ENCODE assay signal across 1 cellular context in the genomic region with DNA sequence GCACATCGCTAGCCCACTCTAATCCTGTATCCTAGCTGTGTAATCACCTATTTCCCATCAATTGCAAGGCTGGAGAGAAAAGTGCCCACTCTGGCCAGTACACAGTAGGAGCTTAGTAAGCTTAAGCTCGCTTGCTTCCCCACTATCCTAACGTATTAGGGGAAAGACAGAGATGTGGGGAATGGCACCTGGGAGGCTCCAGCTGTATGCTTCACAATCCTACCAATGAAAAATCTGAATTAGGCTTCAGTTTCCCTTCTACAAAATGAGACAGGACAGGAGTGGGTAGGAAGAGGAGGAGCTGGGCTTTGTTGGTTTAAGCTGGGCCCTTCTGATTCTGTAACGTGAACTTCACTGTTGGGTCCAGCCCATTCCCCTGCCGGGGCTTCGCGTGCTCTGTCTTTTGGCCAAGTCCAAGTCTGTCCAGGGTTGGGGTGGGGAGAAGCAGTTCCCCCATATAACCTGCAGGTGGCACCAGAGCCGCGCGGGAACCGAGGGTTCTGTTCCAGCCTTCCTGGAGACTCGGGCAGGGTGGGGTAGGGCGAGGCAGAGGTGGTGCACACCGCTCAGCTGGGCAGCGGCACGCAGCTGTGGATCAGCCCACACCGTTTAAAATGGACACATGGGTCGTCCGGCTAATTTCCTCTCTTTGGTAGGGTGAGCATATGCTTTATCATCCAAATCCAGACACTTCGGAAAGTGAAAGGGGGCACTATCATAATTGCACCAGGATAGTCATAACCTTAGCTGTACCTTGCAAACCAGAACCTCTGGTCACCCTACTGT.
TF ChIP-seq lines count a peak whose summit lies in the region.

No MANE protein-coding gene starts in this region.

TF ChIP-seq in HepG2, 621 proteins besides CTCF, POLR2A, EP300 and RAD21 (continued from another document and continues in another):
- TF ChIP-seq POGZ (CRISPR knock-in tag; IDR thresholded peaks at IDR 0.05), result no peak
- TF ChIP-seq SMARCE1 (IDR thresholded peaks at IDR 0.05; ENCODE audit: borderline replicate concordance), result no peak
- TF ChIP-seq TCF12 (IDR thresholded peaks at IDR 0.05), result no peak
- TF ChIP-seq TCF12 (CRISPR knock-in tag; IDR thresholded peaks at IDR 0.05), result no peak
- no peak for TF ChIP-seq ZNF446 (CRISPR knock-in tag; IDR thresholded peaks at IDR 0.05)
- TF ChIP-seq ZNF615 (CRISPR knock-in tag; IDR thresholded peaks at IDR 0.05; ENCODE audit: borderline replicate concordance), result no peak
- TF ChIP-seq NAIF1 (CRISPR knock-in tag; IDR thresholded peaks at IDR 0.05; ENCODE audit: borderline replicate concordance), result no peak
- TF ChIP-seq, protein P1, sequence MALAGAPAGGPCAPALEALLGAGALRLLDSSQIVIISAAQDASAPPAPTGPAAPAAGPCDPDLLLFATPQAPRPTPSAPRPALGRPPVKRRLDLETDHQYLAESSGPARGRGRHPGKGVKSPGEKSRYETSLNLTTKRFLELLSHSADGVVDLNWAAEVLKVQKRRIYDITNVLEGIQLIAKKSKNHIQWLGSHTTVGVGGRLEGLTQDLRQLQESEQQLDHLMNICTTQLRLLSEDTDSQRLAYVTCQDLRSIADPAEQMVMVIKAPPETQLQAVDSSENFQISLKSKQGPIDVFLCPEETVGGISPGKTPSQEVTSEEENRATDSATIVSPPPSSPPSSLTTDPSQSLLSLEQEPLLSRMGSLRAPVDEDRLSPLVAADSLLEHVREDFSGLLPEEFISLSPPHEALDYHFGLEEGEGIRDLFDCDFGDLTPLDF (CRISPR knock-in tag; IDR thresholded peaks at IDR 0.05), result no peak; the same call in 1 of the 2 replicates
- TF ChIP-seq ZBTB37 (CRISPR knock-in tag; IDR thresholded peaks at IDR 0.05), result no peak
- TF ChIP-seq NFIC (IDR thresholded peaks at IDR 0.05; ENCODE audit: low read length), result no peak
- no peak for TF ChIP-seq NFE2 (CRISPR knock-in tag; IDR thresholded peaks at IDR 0.05)
- no peak for TF ChIP-seq TFE3 (CRISPR knock-in tag; IDR thresholded peaks at IDR 0.05)
- TF ChIP-seq ZSCAN30 (CRISPR knock-in tag; IDR thresholded peaks at IDR 0.05), result no peak
- no peak for TF ChIP-seq SOX6 (IDR thresholded peaks at IDR 0.05)
- TF ChIP-seq SOX6 (CRISPR knock-in tag; IDR thresholded peaks at IDR 0.05), result no peak
- TF ChIP-seq, protein P2, sequence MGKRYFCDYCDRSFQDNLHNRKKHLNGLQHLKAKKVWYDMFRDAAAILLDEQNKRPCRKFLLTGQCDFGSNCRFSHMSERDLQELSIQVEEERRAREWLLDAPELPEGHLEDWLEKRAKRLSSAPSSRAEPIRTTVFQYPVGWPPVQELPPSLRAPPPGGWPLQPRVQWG (CRISPR knock-in tag; IDR thresholded peaks at IDR 0.05; ENCODE audit: borderline replicate concordance, low read depth), result no peak
- no peak for TF ChIP-seq ZNF367 (CRISPR knock-in tag; IDR thresholded peaks at IDR 0.05; ENCODE audit: borderline replicate concordance)
- TF ChIP-seq ZNF761 (CRISPR knock-in tag; conservative IDR thresholded peaks at IDR 0.05), result no peak
- TF ChIP-seq, protein P3, sequence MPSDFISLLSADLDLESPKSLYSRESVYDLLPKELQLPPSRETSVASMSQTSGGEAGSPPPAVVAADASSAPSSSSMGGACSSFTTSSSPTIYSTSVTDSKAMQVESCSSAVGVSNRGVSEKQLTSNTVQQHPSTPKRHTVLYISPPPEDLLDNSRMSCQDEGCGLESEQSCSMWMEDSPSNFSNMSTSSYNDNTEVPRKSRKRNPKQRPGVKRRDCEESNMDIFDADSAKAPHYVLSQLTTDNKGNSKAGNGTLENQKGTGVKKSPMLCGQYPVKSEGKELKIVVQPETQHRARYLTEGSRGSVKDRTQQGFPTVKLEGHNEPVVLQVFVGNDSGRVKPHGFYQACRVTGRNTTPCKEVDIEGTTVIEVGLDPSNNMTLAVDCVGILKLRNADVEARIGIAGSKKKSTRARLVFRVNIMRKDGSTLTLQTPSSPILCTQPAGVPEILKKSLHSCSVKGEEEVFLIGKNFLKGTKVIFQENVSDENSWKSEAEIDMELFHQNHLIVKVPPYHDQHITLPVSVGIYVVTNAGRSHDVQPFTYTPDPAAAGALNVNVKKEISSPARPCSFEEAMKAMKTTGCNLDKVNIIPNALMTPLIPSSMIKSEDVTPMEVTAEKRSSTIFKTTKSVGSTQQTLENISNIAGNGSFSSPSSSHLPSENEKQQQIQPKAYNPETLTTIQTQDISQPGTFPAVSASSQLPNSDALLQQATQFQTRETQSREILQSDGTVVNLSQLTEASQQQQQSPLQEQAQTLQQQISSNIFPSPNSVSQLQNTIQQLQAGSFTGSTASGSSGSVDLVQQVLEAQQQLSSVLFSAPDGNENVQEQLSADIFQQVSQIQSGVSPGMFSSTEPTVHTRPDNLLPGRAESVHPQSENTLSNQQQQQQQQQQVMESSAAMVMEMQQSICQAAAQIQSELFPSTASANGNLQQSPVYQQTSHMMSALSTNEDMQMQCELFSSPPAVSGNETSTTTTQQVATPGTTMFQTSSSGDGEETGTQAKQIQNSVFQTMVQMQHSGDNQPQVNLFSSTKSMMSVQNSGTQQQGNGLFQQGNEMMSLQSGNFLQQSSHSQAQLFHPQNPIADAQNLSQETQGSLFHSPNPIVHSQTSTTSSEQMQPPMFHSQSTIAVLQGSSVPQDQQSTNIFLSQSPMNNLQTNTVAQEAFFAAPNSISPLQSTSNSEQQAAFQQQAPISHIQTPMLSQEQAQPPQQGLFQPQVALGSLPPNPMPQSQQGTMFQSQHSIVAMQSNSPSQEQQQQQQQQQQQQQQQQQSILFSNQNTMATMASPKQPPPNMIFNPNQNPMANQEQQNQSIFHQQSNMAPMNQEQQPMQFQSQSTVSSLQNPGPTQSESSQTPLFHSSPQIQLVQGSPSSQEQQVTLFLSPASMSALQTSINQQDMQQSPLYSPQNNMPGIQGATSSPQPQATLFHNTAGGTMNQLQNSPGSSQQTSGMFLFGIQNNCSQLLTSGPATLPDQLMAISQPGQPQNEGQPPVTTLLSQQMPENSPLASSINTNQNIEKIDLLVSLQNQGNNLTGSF (CRISPR knock-in tag; IDR thresholded peaks at IDR 0.05), result no peak
- TF ChIP-seq ZNF280D (CRISPR knock-in tag; IDR thresholded peaks at IDR 0.05), result no peak
- TF ChIP-seq THAP9 (CRISPR knock-in tag; IDR thresholded peaks at IDR 0.05; ENCODE audit: borderline replicate concordance), result 0 out of 2 replicates have a peak, but pooled peaks have one; percentile 22
- TF ChIP-seq, protein P4, sequence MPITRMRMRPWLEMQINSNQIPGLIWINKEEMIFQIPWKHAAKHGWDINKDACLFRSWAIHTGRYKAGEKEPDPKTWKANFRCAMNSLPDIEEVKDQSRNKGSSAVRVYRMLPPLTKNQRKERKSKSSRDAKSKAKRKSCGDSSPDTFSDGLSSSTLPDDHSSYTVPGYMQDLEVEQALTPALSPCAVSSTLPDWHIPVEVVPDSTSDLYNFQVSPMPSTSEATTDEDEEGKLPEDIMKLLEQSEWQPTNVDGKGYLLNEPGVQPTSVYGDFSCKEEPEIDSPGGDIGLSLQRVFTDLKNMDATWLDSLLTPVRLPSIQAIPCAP (CRISPR knock-in tag; IDR thresholded peaks at IDR 0.05; ENCODE audit: low read depth), result no peak
- TF ChIP-seq ZNF746 (CRISPR knock-in tag; IDR thresholded peaks at IDR 0.05), result no peak
- no peak for TF ChIP-seq FOXA1 (IDR thresholded peaks at IDR 0.05)
- TF ChIP-seq FOXA1 (CRISPR knock-in tag; IDR thresholded peaks at IDR 0.05), result no peak
- no peak for TF ChIP-seq GZF1 (CRISPR knock-in tag; IDR thresholded peaks at IDR 0.05)
- TF ChIP-seq ZNF781 (CRISPR knock-in tag; IDR thresholded peaks at IDR 0.05; ENCODE audit: borderline replicate concordance, not compliant biosample characterization), result no peak
- TF ChIP-seq ZNF331 (CRISPR knock-in tag; IDR thresholded peaks at IDR 0.05), result 0 out of 2 replicates have a peak, but pooled peaks have one; percentile 22
- no peak for TF ChIP-seq ZNF235 (CRISPR knock-in tag; IDR thresholded peaks at IDR 0.05; ENCODE audit: borderline replicate concordance)
- no peak for TF ChIP-seq TRIM24 (CRISPR knock-in tag; IDR thresholded peaks at IDR 0.05)
- no peak; the same call in 1 of the 2 replicates for TF ChIP-seq GATAD1 (CRISPR knock-in tag; IDR thresholded peaks at IDR 0.05)
- TF ChIP-seq ZNF121 (CRISPR knock-in tag; IDR thresholded peaks at IDR 0.05), result no peak
- TF ChIP-seq TRIM22 (IDR thresholded peaks at IDR 0.05), result no peak
- TF ChIP-seq, protein P5, sequence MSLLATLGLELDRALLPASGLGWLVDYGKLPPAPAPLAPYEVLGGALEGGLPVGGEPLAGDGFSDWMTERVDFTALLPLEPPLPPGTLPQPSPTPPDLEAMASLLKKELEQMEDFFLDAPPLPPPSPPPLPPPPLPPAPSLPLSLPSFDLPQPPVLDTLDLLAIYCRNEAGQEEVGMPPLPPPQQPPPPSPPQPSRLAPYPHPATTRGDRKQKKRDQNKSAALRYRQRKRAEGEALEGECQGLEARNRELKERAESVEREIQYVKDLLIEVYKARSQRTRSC (CRISPR knock-in tag; IDR thresholded peaks at IDR 0.05; ENCODE audit: low read depth), result no peak
- no peak for TF ChIP-seq ZNF709 (CRISPR knock-in tag; IDR thresholded peaks at IDR 0.05)
- no peak for TF ChIP-seq HNRNPH1 (optimal IDR thresholded peaks at IDR 0.05; ENCODE audit: low read depth, low read length)
